21 cellular contexts compared by ENCODE assay signal in genomic region chr1:37854406-37854805, GRCh38.
"Had no signal": no experiment of that assay in that cellular context is flagged by ENCODE, and none has a peak within 500 bp of the region (broad histone marks: within the 10 kb centered on the region; RNA-seq: fewer than 3 reads in every experiment).

No MANE protein-coding gene starts in this region.

- H3K9me3 Mint-ChIP-seq: naive B cell, neural crest cell had no signal

- DNase-seq: colonic mucosa; dorsolateral prefrontal cortex; effector CD8-positive, alpha-beta T cell; heart left ventricle; hippocampal formation; left colon; left ventricle myocardium superior; mesendoderm; naive B cell; nucleus accumbens; ovary; sigmoid colon; stimulated activated CD4-positive, alpha-beta T cell treated with anti-CD3 and anti-CD28 coated beads, Interleukin-2, amount 100 ng/mL, for 24 hours; stimulated activated naive CD4-positive, alpha-beta T cell; stomach; substantia nigra; transverse colon had no signal

- H3K27me3 Mint-ChIP-seq: naive B cell had no signal

- ATAC-seq: esophagus mucosa, heart left ventricle, left colon, left ventricle myocardium superior had no signal

- H3K9me3 ChIP-seq: colonic mucosa, heart left ventricle, ovary, right atrium auricular region, sigmoid colon, stomach, thoracic aorta, transverse colon had no signal
